In the genomic region with DNA sequence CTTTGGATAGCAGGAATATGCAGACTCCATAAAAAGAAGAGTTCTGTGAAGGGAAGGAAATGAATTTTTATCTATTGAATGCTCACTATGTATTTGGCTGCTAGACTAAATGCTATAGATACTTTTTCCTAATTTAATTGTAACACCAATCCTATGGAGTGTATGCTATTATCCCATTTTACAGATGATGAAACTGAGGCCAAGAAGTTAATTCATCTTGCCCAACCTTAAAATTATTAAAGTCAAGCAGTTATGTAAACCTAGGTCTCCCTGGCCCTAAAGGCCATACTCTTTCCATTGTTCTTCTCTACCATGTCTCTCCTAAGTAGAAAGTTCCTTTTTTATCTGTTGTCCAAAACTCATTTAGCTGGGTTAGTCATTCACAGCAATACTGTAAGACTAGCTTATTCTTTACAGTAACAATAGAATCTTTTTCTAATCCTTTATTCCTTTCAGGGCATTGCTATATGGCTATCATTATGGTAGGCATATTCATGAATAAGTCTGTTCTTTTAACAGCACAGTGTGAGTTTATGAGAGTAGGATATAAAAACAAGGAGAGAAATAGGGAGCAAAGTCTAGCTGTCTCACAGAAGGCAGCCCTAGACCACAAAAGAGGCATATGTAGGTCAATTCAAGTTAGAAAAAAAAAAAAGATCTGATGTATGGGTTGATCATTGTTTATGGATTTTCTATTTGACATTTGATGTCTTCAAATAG, we compare ENCODE assay signal across 1 cellular context.
TF ChIP-seq lines count a peak whose summit lies in the region.

No MANE protein-coding gene starts in this region.

TF ChIP-seq in HepG2, 621 proteins besides CTCF, POLR2A, EP300 and RAD21:
- TF ChIP-seq POLR2AphosphoS2 (IDR thresholded peaks at IDR 0.05; ENCODE audit: low read depth, low read length) (no peak), ZNF629 (CRISPR knock-in tag; conservative IDR thresholded peaks at IDR 0.05) (peak; percentile 83)
